In genomic region chr17:54956802-54957201, GRCh38 we compare ENCODE assay signal across 1 cellular context.
TF ChIP-seq lines count a peak whose summit lies in the region.

No MANE protein-coding gene starts in this region.

TF ChIP-seq in WTC11, 78 proteins besides CTCF, POLR2A, EP300 and RAD21 (continued from another document):
- TF ChIP-seq E2F4 (CRISPR knock-in tag; IDR thresholded peaks at IDR 0.05; ENCODE audit: borderline replicate concordance, low read depth) (no peak), MYBL2 (CRISPR knock-in tag; IDR thresholded peaks at IDR 0.05) (no peak), KAT7 (CRISPR knock-in tag; IDR thresholded peaks at IDR 0.05; ENCODE audit: borderline replicate concordance) (no peak), ERG (CRISPR knock-in tag; IDR thresholded peaks at IDR 0.05) (no peak), E2F1 (CRISPR knock-in tag; IDR thresholded peaks at IDR 0.05) (no peak)
TF ChIP-seq in WTC11: peak in this region for 0.
